ENCODE assay signal across 1 cellular context in genomic region chr9:123702477-123702876, GRCh38.
TF ChIP-seq lines count a peak whose summit lies in the region.

No MANE protein-coding gene starts in this region.

TF ChIP-seq in HepG2, 621 proteins besides CTCF, POLR2A, EP300 and RAD21 (continued from another document):
- TF ChIP-seq DPF2 (CRISPR knock-in tag; IDR thresholded peaks at IDR 0.05; ENCODE audit: borderline replicate concordance, low read depth) = no peak
